In the genomic region with DNA sequence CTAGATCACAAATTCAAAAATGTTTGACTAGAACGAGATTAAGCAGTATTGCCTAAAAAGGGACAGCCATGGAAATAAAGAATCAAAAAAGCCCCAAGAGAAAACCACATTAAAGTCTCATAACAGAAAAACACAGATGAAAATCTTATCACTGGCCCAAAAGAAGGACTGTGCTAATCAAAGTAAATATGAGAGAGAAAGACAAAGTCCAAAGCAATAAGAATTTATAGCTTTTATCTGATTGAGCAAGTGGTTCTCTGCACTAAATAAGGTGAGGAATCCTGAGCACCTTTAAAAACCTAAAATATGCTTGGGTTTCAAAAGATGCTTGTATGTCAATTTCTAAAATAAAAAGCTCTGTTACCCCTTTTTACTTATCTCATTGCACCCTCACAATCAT, we compare ENCODE assay signal across 14 cellular contexts.
A peak's percentile ranks its signal among the peaks of the same experiment; 100 is the strongest.
DNase-seq lines count a peak whose midpoint lies in the region; ATAC-seq and TF ChIP-seq lines count a peak whose summit lies in the region.
"Had no signal": no experiment of that assay in that cellular context is flagged by ENCODE, and none has a peak within 500 bp of the region (broad histone marks: within the 10 kb centered on the region; RNA-seq: fewer than 3 reads in every experiment).

No MANE protein-coding gene starts in this region.

- 0 out of 2 replicates have a peak overlapping the region, but pooled peaks have one; percentile 5 for H2AFZ ChIP-seq in OCI-LY3 (ENCODE audit: low read depth, low read length)
- H2AFZ ChIP-seq: GM23248 had no signal

- H3K4me1 ChIP-seq in OCI-LY3 (ENCODE audit: low read length) = no peaks in the 10 kb centered on the region
- H3K4me1 ChIP-seq in right lobe of liver = no peaks in the 10 kb centered on the region

- H3K9ac ChIP-seq in OCI-LY3 (ENCODE audit: low read length) = no peak overlapping the region
- H3K9ac ChIP-seq: GM23248 had no signal

- no peak overlapping the region for H3K4me3 ChIP-seq in OCI-LY3 (ENCODE audit: low read length)
- no peak overlapping the region for H3K4me3 ChIP-seq in right lobe of liver
- H3K4me3 ChIP-seq: GM23248 had no signal

- H3K9me3 ChIP-seq in OCI-LY3 (ENCODE audit: insufficient read depth, low read length) (no peaks in the 10 kb centered on the region), right lobe of liver (no peaks in the 10 kb centered on the region)

- no peaks in the 10 kb centered on the region for H4K20me1 ChIP-seq in OCI-LY3 (ENCODE audit: insufficient read depth, low read length)

- no peak for DNase-seq in right lobe of liver
- DNase-seq in medulla oblongata (ENCODE audit: extremely low spot score) = no peak
- DNase-seq in posterior vena cava (ENCODE audit: low spot score) = no peak
- DNase-seq: C1 segment of cervical spinal cord; CD4-positive, alpha-beta memory T cell; COR-L47; DMS153; DND-41; GM23248; H7; HCEC 1CT had no signal

- TF ChIP-seq POLR2A in right lobe of liver (IDR thresholded peaks at IDR 0.05) = no peak

- H3K79me2 ChIP-seq in OCI-LY3 (ENCODE audit: low read length) = no peaks in the 10 kb centered on the region

- no peaks in the 10 kb centered on the region for H3K36me3 ChIP-seq in OCI-LY3 (replicated peaks; ENCODE audit: low read depth, low read length)
- H3K36me3 ChIP-seq in right lobe of liver = no peaks in the 10 kb centered on the region

- TF ChIP-seq CTCF in OCI-LY3 (IDR thresholded peaks at IDR 0.05; ENCODE audit: low read depth, low read length) (no peak), VCaP (conservative IDR thresholded peaks at IDR 0.05) (no peak), right lobe of liver (IDR thresholded peaks at IDR 0.05) (no peak)

- ATAC-seq in right lobe of liver = peak; percentile 23 to 73 (median 55)
- ATAC-seq in HG03025 (IDR thresholded peaks at IDR 0.05; ENCODE audit: low FRiP score, unreplicated experiment) = no peak

- intact Hi-C loops in right lobe of liver (cut with DNase I) = no loop called here
- intact Hi-C loops in posterior vena cava (cut with DNase I) = no loop called here

- H3K27ac ChIP-seq in OCI-LY3 (ENCODE audit: low read length) (no peak overlapping the region), VCaP (peak overlapping the region; percentile 24), right lobe of liver (no peak overlapping the region)
- H3K27ac ChIP-seq: GM23248 had no signal

- 41% methylated on average over 1 of the region's 1 CpG for WGBS in right lobe of liver (ENCODE audit: insufficient coverage, low coverage, low lambda C conversion rate, missing lambda C conversion rate)

- no peak overlapping the region for H3K4me2 ChIP-seq in OCI-LY3 (ENCODE audit: low read length)

- H3K27me3 ChIP-seq in OCI-LY3 (ENCODE audit: low read depth, low read length) = no peaks in the 10 kb centered on the region
- no peaks in the 10 kb centered on the region for H3K27me3 ChIP-seq in right lobe of liver
